ENCODE assay signal across 1 cellular context in the genomic region with DNA sequence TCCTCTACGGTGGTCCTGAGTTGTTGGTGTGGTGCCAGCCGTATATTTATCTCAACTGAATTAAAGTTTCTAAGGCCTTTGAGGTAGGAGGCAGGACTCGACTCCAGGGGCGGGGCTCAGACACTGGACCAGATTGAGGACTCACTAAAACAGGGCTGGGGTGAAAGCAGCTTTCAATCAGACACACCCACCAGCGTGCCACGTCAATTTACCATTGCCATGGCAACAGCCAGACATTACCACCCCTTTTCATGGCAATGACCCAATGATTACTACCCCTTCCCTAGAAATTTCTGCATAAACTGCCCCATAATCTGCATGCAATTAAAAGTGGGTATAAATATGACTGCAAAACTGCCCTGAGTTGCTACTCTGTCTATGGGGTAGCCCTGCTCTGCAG.
TF ChIP-seq lines count a peak whose summit lies in the region.

No MANE protein-coding gene starts in this region.

TF ChIP-seq in K562, 482 proteins besides CTCF, POLR2A, EP300 and RAD21:
- no peak for TF ChIP-seq ELF2 (CRISPR knock-in tag; IDR thresholded peaks at IDR 0.05)
- TF ChIP-seq, protein P1, sequence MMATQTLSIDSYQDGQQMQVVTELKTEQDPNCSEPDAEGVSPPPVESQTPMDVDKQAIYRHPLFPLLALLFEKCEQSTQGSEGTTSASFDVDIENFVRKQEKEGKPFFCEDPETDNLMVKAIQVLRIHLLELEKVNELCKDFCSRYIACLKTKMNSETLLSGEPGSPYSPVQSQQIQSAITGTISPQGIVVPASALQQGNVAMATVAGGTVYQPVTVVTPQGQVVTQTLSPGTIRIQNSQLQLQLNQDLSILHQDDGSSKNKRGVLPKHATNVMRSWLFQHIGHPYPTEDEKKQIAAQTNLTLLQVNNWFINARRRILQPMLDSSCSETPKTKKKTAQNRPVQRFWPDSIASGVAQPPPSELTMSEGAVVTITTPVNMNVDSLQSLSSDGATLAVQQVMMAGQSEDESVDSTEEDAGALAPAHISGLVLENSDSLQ (IDR thresholded peaks at IDR 0.05), result peak; percentile 52
- TF ChIP-seq RFX1 (IDR thresholded peaks at IDR 0.05), result peak; percentile 70
TF ChIP-seq in K562: peak in this region for 2.
